9 cellular contexts compared by ENCODE assay signal in the genomic region with DNA sequence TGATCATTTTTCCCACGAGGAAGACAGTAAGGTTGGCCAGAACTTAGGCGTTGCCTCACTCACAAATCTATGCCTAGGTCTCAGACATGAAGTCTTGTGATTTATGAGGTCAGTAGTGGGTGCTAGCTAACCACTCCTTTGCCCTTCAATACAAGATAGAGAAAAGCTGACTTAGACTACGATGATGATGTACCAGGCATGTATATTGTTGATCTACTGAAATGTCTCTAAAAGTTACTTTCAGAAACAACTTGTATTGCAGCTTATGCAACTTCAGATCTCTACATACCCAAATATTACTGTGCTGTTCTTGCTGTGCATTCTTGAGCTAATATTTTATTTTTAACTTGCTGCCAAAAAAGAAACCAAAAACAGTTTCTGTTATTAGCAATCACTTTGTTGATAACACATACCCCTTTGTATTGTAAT. TPM values are rescaled to one million over a fixed set of nuclear protein-coding genes. Genes with fewer than 3 reads are reported as not detected.
DNase-seq lines count a peak whose midpoint lies in the region; ATAC-seq and TF ChIP-seq lines count a peak whose summit lies in the region.
"Had no signal": no experiment of that assay in that cellular context is flagged by ENCODE, and none has a peak within 500 bp of the region (broad histone marks: within the 10 kb centered on the region; RNA-seq: fewer than 3 reads in every experiment).

No MANE protein-coding gene starts in this region.

- H3K4me3 Mint-ChIP-seq in activated naive CD4-positive, alpha-beta T cell treated with anti-CD3 and anti-CD28 coated beads, Interleukin-2, amount 50 U/mL, for 24 hours = no peak overlapping the region

- H3K4me3 ChIP-seq in epithelial cell of esophagus (ENCODE audit: low read length) (no peak overlapping the region), upper lobe of right lung (no peak overlapping the region), body of pancreas (no peak overlapping the region), suprapubic skin (no peak overlapping the region)

- no peaks in the 10 kb centered on the region for H3K27me3 ChIP-seq in upper lobe of right lung
- H3K27me3 ChIP-seq in body of pancreas = no peaks in the 10 kb centered on the region
- H3K27me3 ChIP-seq in suprapubic skin = no peaks in the 10 kb centered on the region

- H3K27ac ChIP-seq in upper lobe of right lung (peak overlapping the region; percentile 19), body of pancreas (no peak overlapping the region), suprapubic skin (no peak overlapping the region)

- no peak for TF ChIP-seq CTCF in epithelial cell of esophagus (IDR thresholded peaks at IDR 0.05; ENCODE audit: insufficient read depth, low read depth, low read length, missing control alignments)
- no peak for TF ChIP-seq CTCF in upper lobe of right lung (IDR thresholded peaks at IDR 0.05)
- TF ChIP-seq CTCF in body of pancreas (IDR thresholded peaks at IDR 0.05) = no peak
- TF ChIP-seq CTCF in suprapubic skin (IDR thresholded peaks at IDR 0.05) = no peak

- WGBS in body of pancreas, 2 donors = 40 to 71% methylated on average over 3 of the region's 3 CpGs
- WGBS in suprapubic skin = 45% methylated on average over 3 of the region's 3 CpGs

- ATAC-seq in HG03108 (IDR thresholded peaks at IDR 0.05; ENCODE audit: unreplicated experiment) = peak; percentile 65
- peak; percentile 62 for ATAC-seq in upper lobe of right lung
- ATAC-seq in body of pancreas = no peak

- TF ChIP-seq EP300 in suprapubic skin (IDR thresholded peaks at IDR 0.05) = no peak

- peaks cover 38% of the 10 kb centered on the region for H3K4me1 ChIP-seq in upper lobe of right lung
- peaks cover 4% of the 10 kb centered on the region for H3K4me1 ChIP-seq in body of pancreas
- peaks cover 8% of the 10 kb centered on the region for H3K4me1 ChIP-seq in suprapubic skin

- peaks cover 24% of the 10 kb centered on the region for H3K36me3 Mint-ChIP-seq in activated naive CD4-positive, alpha-beta T cell treated with anti-CD3 and anti-CD28 coated beads, Interleukin-2, amount 50 U/mL, for 24 hours

- no peaks in the 10 kb centered on the region for H3K27me3 Mint-ChIP-seq in activated naive CD4-positive, alpha-beta T cell treated with anti-CD3 and anti-CD28 coated beads, Interleukin-2, amount 50 U/mL, for 24 hours

- peaks cover 84% of the 10 kb centered on the region for H3K4me1 Mint-ChIP-seq in activated naive CD4-positive, alpha-beta T cell treated with anti-CD3 and anti-CD28 coated beads, Interleukin-2, amount 50 U/mL, for 24 hours

- TF ChIP-seq POLR2A in body of pancreas (IDR thresholded peaks at IDR 0.05) (no peak), suprapubic skin (IDR thresholded peaks at IDR 0.05) (no peak)

- H3K36me3 ChIP-seq in upper lobe of right lung (peaks cover 3% of the 10 kb centered on the region), body of pancreas (replicated peaks in 1 of 2; ENCODE audit: insufficient read depth in 1 of 2, low read depth in 2 of 2) (no peaks in the 10 kb centered on the region), suprapubic skin (peaks cover 8% of the 10 kb centered on the region)

- H3K9me3 ChIP-seq in upper lobe of right lung (no peaks in the 10 kb centered on the region), body of pancreas (no peaks in the 10 kb centered on the region), suprapubic skin (no peaks in the 10 kb centered on the region)

- H3K9me3 Mint-ChIP-seq in activated naive CD4-positive, alpha-beta T cell treated with anti-CD3 and anti-CD28 coated beads, Interleukin-2, amount 50 U/mL, for 24 hours = no peaks in the 10 kb centered on the region

- DNase-seq in activated naive CD4-positive, alpha-beta T cell treated with Interleukin-2 at 50 U/mL for 16 hours = no peak
- DNase-seq in epithelial cell of esophagus (ENCODE audit: low read depth) (peak; percentile 20), upper lobe of right lung (no peak), NCI-H1105 (lab: John Stamatoyannopoulos, UW) (no peak), body of pancreas (no peak), suprapubic skin (ENCODE audit: low spot score in 2 of 2) (no peak)
- DNase-seq: GOT3 had no signal

- intact Hi-C loops in upper lobe of right lung (cut with DNase I) (no loop called here), body of pancreas (cut with DNase I) (no loop called here)

- peak overlapping the region; percentile 76 for H3K27ac Mint-ChIP-seq in activated naive CD4-positive, alpha-beta T cell treated with anti-CD3 and anti-CD28 coated beads, Interleukin-2, amount 50 U/mL, for 24 hours

RNA-seq across cellular contexts. Expression of a gene that starts 30.6 kb away (rescaled TPM):
- total RNA-seq in upper lobe of right lung = 35.4 TPM
- 10 to 100 TPM; 11.7 to 11.9 TPM for total RNA-seq in body of pancreas
- total RNA-seq in suprapubic skin = 10 to 100 TPM; 29.9 to 51.2 (median 37.2) TPM
